In the genomic region with DNA sequence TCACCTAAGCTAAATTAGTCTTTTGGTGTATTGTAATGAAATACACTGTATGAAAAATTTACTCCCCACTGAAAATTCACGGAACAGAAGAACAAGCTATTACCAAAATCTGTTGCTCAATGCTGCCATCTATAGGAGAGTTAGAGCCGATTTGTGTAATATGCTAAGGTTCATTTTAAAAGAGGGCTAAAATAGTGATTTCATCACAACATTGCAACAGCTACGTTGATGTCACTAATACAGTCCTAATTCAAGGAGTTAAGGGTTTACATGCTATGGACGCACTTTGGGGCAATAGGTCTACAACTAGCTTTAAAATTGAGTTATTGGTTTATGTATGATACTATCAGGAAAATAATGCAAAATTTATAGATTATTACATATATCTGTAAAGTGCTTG, we compare ENCODE assay signal across 9 cellular contexts. TPM values are rescaled to one million over a fixed set of nuclear protein-coding genes. Genes with fewer than 3 reads are reported as not detected.
DNase-seq lines count a peak whose midpoint lies in the region; ATAC-seq and TF ChIP-seq lines count a peak whose summit lies in the region.
"Had no signal": no experiment of that assay in that cellular context is flagged by ENCODE, and none has a peak within 500 bp of the region (broad histone marks: within the 10 kb centered on the region; RNA-seq: fewer than 3 reads in every experiment).

No MANE protein-coding gene starts in this region.

- H2AFZ ChIP-seq in fibroblast of lung (ENCODE audit: low read length) = no peak overlapping the region

- H3K27me3 ChIP-seq in heart right ventricle = peaks cover 0 to 65% (median 0%) of the 10 kb centered on the region in 7 donors
- no peaks in the 10 kb centered on the region for H3K27me3 ChIP-seq in right cardiac atrium (ENCODE audit: control insufficient read depth, insufficient read depth)
- H3K27me3 ChIP-seq in fibroblast of lung (ENCODE audit: control insufficient read depth, insufficient read depth, low read length) = no peaks in the 10 kb centered on the region

- H3K9me3 ChIP-seq in heart right ventricle (peaks cover 0 to under 1% (median 0%) of the 10 kb centered on the region in 11 donors), right cardiac atrium (ENCODE audit: control insufficient read depth, low read length) (no peaks in the 10 kb centered on the region), fibroblast of lung (ENCODE audit: control insufficient read depth, insufficient read depth, low read depth, low read length) (no peaks in the 10 kb centered on the region)

- H3K4me2 ChIP-seq in fibroblast of lung (ENCODE audit: extremely low read depth, insufficient read depth, low read length) = no peak overlapping the region

- DNase-seq in heart right ventricle (peak in 1 of 2 donors; percentile 38), right cardiac atrium (no peak), NCI-H1436 (lab: John Stamatoyannopoulos, UW) (peak; percentile 63), SKM-1 treated with dmso at 0.1 percent for 144 hours (lab: John Stamatoyannopoulos, UW; ENCODE audit: unreplicated experiment) (peak; percentile 77), fibroblast of lung (ENCODE audit: low read depth in 2 of 2) (peak; percentile 69 to 97), putamen (ENCODE audit: low spot score) (peak; percentile 74), ureter (ENCODE audit: low spot score) (no peak)

- no peak overlapping the region for H3K9ac ChIP-seq in fibroblast of lung (ENCODE audit: insufficient read depth, low read length)

- H3K4me1 ChIP-seq in heart right ventricle (peaks cover 0 to 37% (median 32%) of the 10 kb centered on the region in 9 donors), right cardiac atrium (ENCODE audit: control insufficient read depth, insufficient read depth, low read length) (no peaks in the 10 kb centered on the region), fibroblast of lung (ENCODE audit: control insufficient read depth, extremely low read depth, insufficient read depth, low read length) (peaks cover 7% of the 10 kb centered on the region)

- no peak for ATAC-seq in heart right ventricle
- no peak for ATAC-seq in right cardiac atrium
- no peak for ATAC-seq in GM18907 (IDR thresholded peaks at IDR 0.05; ENCODE audit: unreplicated experiment)
- ATAC-seq: stimulated activated naive CD8-positive, alpha-beta T cell treated with anti-CD3 and anti-CD28 coated beads, Interleukin-15, amount 100 ng/mL, for 72 hours had no signal

- WGBS in heart right ventricle, 2 donors = 0% methylated on average over 4 of the region's 4 CpGs
- WGBS in right cardiac atrium = 0% methylated on average over 4 of the region's 4 CpGs

- H3K79me2 ChIP-seq in fibroblast of lung (ENCODE audit: control insufficient read depth, insufficient read depth, low read length) = peaks cover 33% of the 10 kb centered on the region

- H3K36me3 ChIP-seq in heart right ventricle (peaks cover 0 to 1% (median 0%) of the 10 kb centered on the region in 9 donors), fibroblast of lung (ENCODE audit: control insufficient read depth, insufficient read depth, low read length) (peaks cover 2% of the 10 kb centered on the region)

- TF ChIP-seq CTCF in heart right ventricle (IDR thresholded peaks at IDR 0.05) (peak; percentile 49 to 86 (median 74)), fibroblast of lung (conservative IDR thresholded peaks at IDR 0.05 in 1 of 2, IDR thresholded peaks at IDR 0.05 in 1 of 2; ENCODE audit: low read depth in 1 of 2, low read length in 2 of 2) (peak; percentile 51 to 70)

- intact Hi-C loops in heart right ventricle (cut with DNase I) = loop anchor here (1.0 to 10.0 kb wide), 16 partner anchors 180 to 1138 kb away; no protein-coding TSS in a partner anchor
- intact Hi-C loops in right cardiac atrium (cut with DNase I) = loop anchor here (5.0 to 10.0 kb wide), 6 partner anchors 182 to 1135 kb away; no protein-coding TSS in a partner anchor

- no peaks in the 10 kb centered on the region for H4K20me1 ChIP-seq in fibroblast of lung (ENCODE audit: control insufficient read depth, extremely low read depth, insufficient read depth, low read length)

- peak overlapping the region in 1 of 10 donors; percentile 97 for H3K27ac ChIP-seq in heart right ventricle
- no peak overlapping the region for H3K27ac ChIP-seq in right cardiac atrium (ENCODE audit: low read length)
- no peak overlapping the region for H3K27ac ChIP-seq in fibroblast of lung (ENCODE audit: insufficient read depth, low read length)

- no peak overlapping the region for H3K4me3 ChIP-seq in heart right ventricle
- H3K4me3 ChIP-seq in right cardiac atrium (ENCODE audit: low read length) = no peak overlapping the region
- no peak overlapping the region for H3K4me3 ChIP-seq in fibroblast of lung (replicated peaks in 1 of 4; ENCODE audit: control extremely low read depth in 1 of 4, insufficient read depth in 1 of 4, low read depth in 3 of 4, low read length in 4 of 4)

RNA-seq across cellular contexts. Expression of a gene that starts 3.0 kb away (rescaled TPM):
- total RNA-seq in heart right ventricle = 10 to 100 TPM; 12.7 to 20.2 (median 15.1) TPM
- polyA plus RNA-seq in heart right ventricle = 1 to 10 TPM; 2.2 to 5.6 TPM
- total RNA-seq in right cardiac atrium = 10 to 100 TPM; 14.2 to 16.0 (median 15.0) TPM
- polyA plus RNA-seq in right cardiac atrium = 6.2 TPM
- total RNA-seq in fibroblast of lung = 18.7 and 29.1 TPM in 2 replicates
- 14.3 and 24.0 TPM in 2 replicates for polyA plus RNA-seq in fibroblast of lung
- 21.3 and 33.3 TPM in 2 replicates for polyA plus RNA-seq in fibroblast of lung (2012)
- 40.7 and 72.5 TPM in 2 replicates for polyA minus RNA-seq in fibroblast of lung (ENCODE audit: low replicate concordance)
- 40.0 TPM for total RNA-seq in ureter

RNA-seq across cellular contexts. Expression of a gene that starts 33.3 kb away (rescaled TPM):
- 10 to 100 TPM; 28.3 to 57.1 (median 39.1) TPM for total RNA-seq in heart right ventricle
- polyA plus RNA-seq in heart right ventricle = 1 to 10 TPM; 4.5 to 7.0 TPM
- 10 to 100 TPM; 40.4 to 47.3 (median 41.1) TPM for total RNA-seq in right cardiac atrium
- 9.3 TPM for polyA plus RNA-seq in right cardiac atrium
- 39.8 and 85.4 TPM in 2 replicates for total RNA-seq in fibroblast of lung
- 28.4 and 31.5 TPM in 2 replicates for polyA plus RNA-seq in fibroblast of lung
- 16.6 and 18.1 TPM in 2 replicates for polyA plus RNA-seq in fibroblast of lung (2012)
- polyA minus RNA-seq in fibroblast of lung (ENCODE audit: low replicate concordance) = 36.1 and 53.4 TPM in 2 replicates
- total RNA-seq in ureter = 78.5 TPM

Comparison
In these comparisons a context has a peak if more than half of its experiments do, and no peak if none do; other contexts are left out.
1. DNase-seq: peak in NCI-H1436 (single experiment), SKM-1 treated with dmso at 0.1 percent for 144 hours (single experiment), fibroblast of lung (2 of 2) and putamen (single experiment); none in right cardiac atrium (0 of 3) and ureter (single experiment).